16 cellular contexts compared by ENCODE assay signal in the genomic region with DNA sequence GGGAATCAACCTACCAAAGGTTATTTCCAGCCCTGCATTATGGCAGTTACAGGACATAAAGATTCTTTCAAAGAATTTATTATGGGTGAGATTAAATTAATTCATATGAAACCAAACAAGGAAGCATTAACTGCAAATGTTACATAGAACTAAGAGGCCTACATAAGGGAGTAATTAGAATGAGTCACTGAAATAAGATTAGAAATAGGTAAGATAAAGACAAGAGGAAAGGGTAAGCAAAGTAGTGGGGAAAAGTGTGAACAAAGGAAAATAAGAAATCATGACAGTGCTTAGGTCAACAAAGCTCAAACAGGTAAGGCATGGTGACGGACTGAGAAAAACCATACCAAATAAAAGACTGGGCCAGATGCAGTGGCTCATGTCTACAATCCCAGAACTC.
A peak's percentile ranks its signal among the peaks of the same experiment; 100 is the strongest.
DNase-seq lines count a peak whose midpoint lies in the region; ATAC-seq lines count a peak whose summit lies in the region.
"Had no signal": no experiment of that assay in that cellular context is flagged by ENCODE, and none has a peak within 500 bp of the region (broad histone marks: within the 10 kb centered on the region; RNA-seq: fewer than 3 reads in every experiment).

No MANE protein-coding gene starts in this region.

- H3K9me3 Mint-ChIP-seq in activated T-cell treated with anti-CD3 and anti-CD28 coated beads, Interleukin-2, amount 50 U/mL, for 24 hours: no peaks in the 10 kb centered on the region
- no peaks in the 10 kb centered on the region for H3K9me3 Mint-ChIP-seq in CD8-positive, alpha-beta memory T cell
- no peaks in the 10 kb centered on the region for H3K9me3 Mint-ChIP-seq in activated T-helper 17 cell treated with anti-CD3 and anti-CD28 coated beads, Interleukin-2, amount 50 U/mL, for 72 hours

- no peak overlapping the region for H3K27ac ChIP-seq in CD8-positive, alpha-beta memory T cell (ENCODE audit: low read depth, low read length)
- H3K27ac ChIP-seq: A549 had no signal

- no peaks in the 10 kb centered on the region for H3K27me3 Mint-ChIP-seq in activated T-cell treated with anti-CD3 and anti-CD28 coated beads, Interleukin-2, amount 50 U/mL, for 24 hours
- H3K27me3 Mint-ChIP-seq in CD8-positive, alpha-beta memory T cell: no peaks in the 10 kb centered on the region
- no peaks in the 10 kb centered on the region for H3K27me3 Mint-ChIP-seq in activated T-helper 17 cell treated with anti-CD3 and anti-CD28 coated beads, Interleukin-2, amount 50 U/mL, for 72 hours

- H3K4me3 Mint-ChIP-seq in activated T-cell treated with anti-CD3 and anti-CD28 coated beads, Interleukin-2, amount 50 U/mL, for 24 hours: no peak overlapping the region
- no peak overlapping the region for H3K4me3 Mint-ChIP-seq in CD8-positive, alpha-beta memory T cell
- H3K4me3 Mint-ChIP-seq in activated T-helper 17 cell treated with anti-CD3 and anti-CD28 coated beads, Interleukin-2, amount 50 U/mL, for 72 hours: no peak overlapping the region

- H3K4me1 Mint-ChIP-seq in activated T-cell treated with anti-CD3 and anti-CD28 coated beads, Interleukin-2, amount 50 U/mL, for 24 hours (ENCODE audit: low read depth): peaks cover 8% of the 10 kb centered on the region
- peaks cover 5 to 17% (median 7%) of the 10 kb centered on the region in 3 donors for H3K4me1 Mint-ChIP-seq in CD8-positive, alpha-beta memory T cell
- peaks cover 5% of the 10 kb centered on the region for H3K4me1 Mint-ChIP-seq in activated T-helper 17 cell treated with anti-CD3 and anti-CD28 coated beads, Interleukin-2, amount 50 U/mL, for 72 hours

- DNase-seq in activated T-cell treated with anti-CD3 and anti-CD28 coated beads, Interleukin-2, amount 50 U/mL, for 24 hours: no peak
- DNase-seq in activated T-cell treated with anti-CD3 and anti-CD28 coated beads, Interleukin-2, amount 50 U/mL, for 1 hour: no peak
- DNase-seq in CD8-positive, alpha-beta memory T cell: no peak
- DNase-seq in renal cortical epithelial cell (ENCODE audit: low read depth) (peak; percentile 10), middle frontal gyrus (ENCODE audit: extremely low spot score, low spot score) (no peak), AG20443 (ENCODE audit: low spot score) (no peak), hypothalamus (lab: John Stamatoyannopoulos, UW) (no peak)
- DNase-seq: AML-193, GF-D8, MV-4-11, NCI-H1417 treated with DMSO at 0.1 percent for 48 hours, NCI-H2029, NCI-H510A treated with DMSO at 0.1 percent for 48 hours had no signal

- H3K36me3 Mint-ChIP-seq in activated T-cell treated with anti-CD3 and anti-CD28 coated beads, Interleukin-2, amount 50 U/mL, for 24 hours (ENCODE audit: low read depth): peaks cover 70% of the 10 kb centered on the region
- H3K36me3 Mint-ChIP-seq in CD8-positive, alpha-beta memory T cell: peaks cover 6 to 72% (median 13%) of the 10 kb centered on the region in 3 donors
- peaks cover 86% of the 10 kb centered on the region for H3K36me3 Mint-ChIP-seq in activated T-helper 17 cell treated with anti-CD3 and anti-CD28 coated beads, Interleukin-2, amount 50 U/mL, for 72 hours (ENCODE audit: low read depth)

- peak overlapping the region; percentile 48 for H3K27ac Mint-ChIP-seq in activated T-cell treated with anti-CD3 and anti-CD28 coated beads, Interleukin-2, amount 50 U/mL, for 24 hours
- peak overlapping the region in 5 of 8 donors; percentile 3 to 57 (median 29) for H3K27ac Mint-ChIP-seq in CD8-positive, alpha-beta memory T cell
- peak overlapping the region; percentile 34 for H3K27ac Mint-ChIP-seq in activated T-helper 17 cell treated with anti-CD3 and anti-CD28 coated beads, Interleukin-2, amount 50 U/mL, for 72 hours

- H3K27me3 ChIP-seq in CD8-positive, alpha-beta memory T cell (ENCODE audit: insufficient read depth, low read length, poor library complexity, severe bottlenecking): no peaks in the 10 kb centered on the region

- ATAC-seq in activated T-helper 17 cell treated with anti-CD3 and anti-CD28 coated beads, Interleukin-2, amount 50 U/mL, for 72 hours (replicated peaks): no peak
- ATAC-seq: A549, HCT116 had no signal

- no peaks in the 10 kb centered on the region for H3K9me3 ChIP-seq in CD8-positive, alpha-beta memory T cell (ENCODE audit: low read length)
- H3K9me3 ChIP-seq: A549 had no signal

- H3K4me3 ChIP-seq in CD8-positive, alpha-beta memory T cell (ENCODE audit: low read length): no peak overlapping the region
- H3K4me3 ChIP-seq: A549 had no signal

- H3K4me1 ChIP-seq in CD8-positive, alpha-beta memory T cell (ENCODE audit: insufficient read depth, low read length): no peaks in the 10 kb centered on the region
- H3K4me1 ChIP-seq: A549 had no signal

- peaks cover 15% of the 10 kb centered on the region for H3K36me3 ChIP-seq in CD8-positive, alpha-beta memory T cell (ENCODE audit: insufficient read depth, low read length)

- CTCF ChIA-PET in CD8-positive, alpha-beta memory T cell (lab: Charles Lee): no interaction called here

- POLR2A ChIA-PET in CD8-positive, alpha-beta memory T cell (lab: Charles Lee): no interaction called here
